In the genomic region with DNA sequence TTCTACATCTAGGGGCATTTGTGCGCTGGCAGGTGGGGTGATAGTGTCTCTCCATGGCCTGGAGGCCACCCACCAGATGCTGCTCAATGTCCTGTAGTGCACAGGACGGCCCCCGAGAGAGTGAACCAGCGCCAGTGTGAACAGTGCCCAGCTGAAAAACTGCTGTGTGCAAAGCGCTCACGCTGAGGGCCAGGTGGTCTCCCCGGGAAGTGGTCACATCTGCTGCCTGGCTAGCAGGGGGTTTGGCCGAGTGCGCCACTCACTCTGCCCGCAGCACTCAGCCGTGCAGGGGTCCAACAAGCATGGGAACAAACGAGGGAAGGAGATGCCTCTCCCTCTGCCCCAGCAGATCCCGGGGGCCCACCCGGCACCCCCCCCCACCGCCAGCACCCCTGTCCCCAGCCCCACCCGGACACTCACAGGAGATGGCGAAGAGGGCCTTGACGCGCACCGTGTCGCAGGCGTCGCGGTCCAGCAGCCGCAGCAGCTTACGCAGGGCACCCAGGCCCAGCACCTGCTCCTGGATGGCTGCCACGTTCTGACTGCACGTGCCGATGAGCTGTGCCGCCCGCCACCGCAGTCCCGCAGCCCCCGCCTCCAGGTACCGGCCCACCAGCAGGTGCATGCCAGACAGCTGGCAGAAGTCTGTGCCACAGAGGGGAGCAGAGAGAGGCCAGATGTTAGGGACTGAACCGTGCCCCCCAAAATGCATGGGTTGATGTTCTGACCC, we compare ENCODE assay signal across 15 cellular contexts.
DNase-seq lines count a peak whose midpoint lies in the region; TF ChIP-seq lines count a peak whose summit lies in the region.
"Had no signal": no experiment of that assay in that cellular context is flagged by ENCODE, and none has a peak within 500 bp of the region (broad histone marks: within the 10 kb centered on the region; RNA-seq: fewer than 3 reads in every experiment).

No MANE protein-coding gene starts in this region.

- intact Hi-C loops in head of caudate nucleus (cut with DNase I) = no loop called here

- DNase-seq in NCI-H1092 treated with DMSO at 0.1 percent for 48 hours (lab: John Stamatoyannopoulos, UW) = peak; percentile 80
- peak; percentile 91 for DNase-seq in NCI-H2196 (lab: John Stamatoyannopoulos, UW; ENCODE audit: unreplicated experiment)
- peak in 24 of 42 donors; percentile 33 to 77 (median 64) for DNase-seq in head of caudate nucleus
- no peak for DNase-seq in GM20000 (ENCODE audit: low spot score)
- DNase-seq in HuH-7.5 (ENCODE audit: low spot score) = no peak
- DNase-seq: activated CD4-positive, alpha-beta T cell treated with anti-CD3 and anti-CD28 coated beads, Interleukin-2, amount 50 U/mL, for 1 hour; activated naive CD4-positive, alpha-beta T cell treated with anti-CD3 and anti-CD28 coated beads, Interleukin-2, amount 50 U/mL, for 16 hours; amygdala; Calu3; effector memory CD8-positive, alpha-beta T cell; foreskin melanocyte; mesendoderm; NCI-H510A treated with DMSO at 0.1 percent for 48 hours; RPMI8226; thyroid gland had no signal

- no peak for TF ChIP-seq CTCF in GM20000 (IDR thresholded peaks at IDR 0.05; ENCODE audit: extremely low read depth, missing control alignments)

Comparison
In these comparisons a context has a peak if more than half of its experiments do, and no peak if none do; other contexts are left out.
1. DNase-seq: peak in NCI-H1092 treated with DMSO at 0.1 percent for 48 hours (single experiment), NCI-H2196 (single experiment) and head of caudate nucleus (24 of 42); none in GM20000 (single experiment) and HuH-7.5 (single experiment).